Comparison of ENCODE assay signal across 2 cellular contexts in the genomic region with DNA sequence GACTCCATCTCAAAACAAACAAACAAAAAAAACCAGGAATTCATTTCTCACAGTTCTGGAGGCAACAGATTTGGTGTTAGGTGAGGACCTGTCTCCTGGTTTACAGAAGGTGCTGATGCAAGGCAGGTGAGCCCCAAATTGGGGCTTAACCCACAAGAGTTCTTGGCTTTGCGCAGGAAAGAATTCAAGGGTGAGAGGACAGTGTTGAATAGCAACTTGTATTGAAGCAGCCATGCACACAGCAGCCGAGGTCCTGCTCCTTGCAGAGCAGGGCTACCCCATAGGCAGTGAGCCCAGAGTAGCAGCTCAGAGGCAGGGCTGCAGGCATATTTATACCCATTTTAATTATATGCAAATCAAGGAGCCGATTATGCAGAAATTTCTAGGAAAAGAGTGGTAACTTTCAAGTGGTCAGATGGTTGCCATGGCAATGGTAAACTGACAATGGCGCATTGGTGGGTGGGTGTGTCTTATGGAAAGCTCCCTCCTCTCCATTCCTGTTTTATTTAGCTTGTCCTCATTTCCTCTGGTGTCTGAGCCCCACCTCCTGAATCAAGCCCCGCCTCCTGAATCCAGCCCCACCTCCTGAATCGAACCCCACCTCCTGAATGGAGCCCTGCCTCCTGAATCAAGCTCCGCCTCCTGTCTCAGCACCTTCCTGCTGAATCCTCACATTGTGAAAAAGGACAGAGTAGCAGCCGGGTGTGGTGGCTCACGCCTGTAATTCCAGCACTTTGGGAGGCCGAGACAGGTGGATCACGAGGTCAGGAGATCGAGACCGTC.
TF ChIP-seq lines count a peak whose summit lies in the region.

No MANE protein-coding gene starts in this region.

TF ChIP-seq in SK-N-SH, 30 proteins besides CTCF, POLR2A, EP300 and RAD21 (continued from another document):
- TF ChIP-seq, protein P1, sequence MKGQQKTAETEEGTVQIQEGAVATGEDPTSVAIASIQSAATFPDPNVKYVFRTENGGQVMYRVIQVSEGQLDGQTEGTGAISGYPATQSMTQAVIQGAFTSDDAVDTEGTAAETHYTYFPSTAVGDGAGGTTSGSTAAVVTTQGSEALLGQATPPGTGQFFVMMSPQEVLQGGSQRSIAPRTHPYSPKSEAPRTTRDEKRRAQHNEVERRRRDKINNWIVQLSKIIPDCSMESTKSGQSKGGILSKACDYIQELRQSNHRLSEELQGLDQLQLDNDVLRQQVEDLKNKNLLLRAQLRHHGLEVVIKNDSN (IDR thresholded peaks at IDR 0.05; ENCODE audit: borderline replicate concordance, low read depth) = no peak
- TF ChIP-seq NFIC (IDR thresholded peaks at IDR 0.05; ENCODE audit: borderline replicate concordance) = no peak
- TF ChIP-seq JUND (IDR thresholded peaks at IDR 0.05) = no peak

TF ChIP-seq in SK-N-SH treated with all-trans-retinoic acid at 6 μM for 48 hours, 23 proteins besides CTCF, POLR2A, EP300 and RAD21 (continued from another document):
- TF ChIP-seq PPARA (CRISPR knock-in tag; IDR thresholded peaks at IDR 0.05; ENCODE audit: borderline replicate concordance) (no peak), CSDC2 (CRISPR knock-in tag; IDR thresholded peaks at IDR 0.05) (no peak), BACH2 (CRISPR knock-in tag; IDR thresholded peaks at IDR 0.05; ENCODE audit: borderline replicate concordance) (no peak), SNAI2 (CRISPR knock-in tag; IDR thresholded peaks at IDR 0.05) (no peak), ZFP30 (CRISPR knock-in tag; IDR thresholded peaks at IDR 0.05) (no peak), RARB (CRISPR knock-in tag; IDR thresholded peaks at IDR 0.05) (no peak), ISL1 (CRISPR knock-in tag; IDR thresholded peaks at IDR 0.05) (no peak), ZNF70 (CRISPR knock-in tag; IDR thresholded peaks at IDR 0.05) (no peak), OSR1 (CRISPR knock-in tag; IDR thresholded peaks at IDR 0.05) (no peak), ARNTL (CRISPR knock-in tag; IDR thresholded peaks at IDR 0.05; ENCODE audit: borderline replicate concordance, low read depth) (no peak), TOX (CRISPR knock-in tag; IDR thresholded peaks at IDR 0.05; ENCODE audit: borderline replicate concordance) (no peak), TCF4 (CRISPR knock-in tag; IDR thresholded peaks at IDR 0.05; ENCODE audit: borderline replicate concordance) (no peak), ZNF8 (CRISPR knock-in tag; IDR thresholded peaks at IDR 0.05) (no peak)
- TF ChIP-seq, protein P2, sequence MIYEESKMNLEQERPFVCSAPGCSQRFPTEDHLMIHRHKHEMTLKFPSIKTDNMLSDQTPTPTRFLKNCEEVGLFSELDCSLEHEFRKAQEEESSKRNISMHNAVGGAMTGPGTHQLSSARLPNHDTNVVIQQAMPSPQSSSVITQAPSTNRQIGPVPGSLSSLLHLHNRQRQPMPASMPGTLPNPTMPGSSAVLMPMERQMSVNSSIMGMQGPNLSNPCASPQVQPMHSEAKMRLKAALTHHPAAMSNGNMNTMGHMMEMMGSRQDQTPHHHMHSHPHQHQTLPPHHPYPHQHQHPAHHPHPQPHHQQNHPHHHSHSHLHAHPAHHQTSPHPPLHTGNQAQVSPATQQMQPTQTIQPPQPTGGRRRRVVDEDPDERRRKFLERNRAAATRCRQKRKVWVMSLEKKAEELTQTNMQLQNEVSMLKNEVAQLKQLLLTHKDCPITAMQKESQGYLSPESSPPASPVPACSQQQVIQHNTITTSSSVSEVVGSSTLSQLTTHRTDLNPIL (CRISPR knock-in tag; IDR thresholded peaks at IDR 0.05; ENCODE audit: low read depth) = no peak
- TF ChIP-seq, protein P3, sequence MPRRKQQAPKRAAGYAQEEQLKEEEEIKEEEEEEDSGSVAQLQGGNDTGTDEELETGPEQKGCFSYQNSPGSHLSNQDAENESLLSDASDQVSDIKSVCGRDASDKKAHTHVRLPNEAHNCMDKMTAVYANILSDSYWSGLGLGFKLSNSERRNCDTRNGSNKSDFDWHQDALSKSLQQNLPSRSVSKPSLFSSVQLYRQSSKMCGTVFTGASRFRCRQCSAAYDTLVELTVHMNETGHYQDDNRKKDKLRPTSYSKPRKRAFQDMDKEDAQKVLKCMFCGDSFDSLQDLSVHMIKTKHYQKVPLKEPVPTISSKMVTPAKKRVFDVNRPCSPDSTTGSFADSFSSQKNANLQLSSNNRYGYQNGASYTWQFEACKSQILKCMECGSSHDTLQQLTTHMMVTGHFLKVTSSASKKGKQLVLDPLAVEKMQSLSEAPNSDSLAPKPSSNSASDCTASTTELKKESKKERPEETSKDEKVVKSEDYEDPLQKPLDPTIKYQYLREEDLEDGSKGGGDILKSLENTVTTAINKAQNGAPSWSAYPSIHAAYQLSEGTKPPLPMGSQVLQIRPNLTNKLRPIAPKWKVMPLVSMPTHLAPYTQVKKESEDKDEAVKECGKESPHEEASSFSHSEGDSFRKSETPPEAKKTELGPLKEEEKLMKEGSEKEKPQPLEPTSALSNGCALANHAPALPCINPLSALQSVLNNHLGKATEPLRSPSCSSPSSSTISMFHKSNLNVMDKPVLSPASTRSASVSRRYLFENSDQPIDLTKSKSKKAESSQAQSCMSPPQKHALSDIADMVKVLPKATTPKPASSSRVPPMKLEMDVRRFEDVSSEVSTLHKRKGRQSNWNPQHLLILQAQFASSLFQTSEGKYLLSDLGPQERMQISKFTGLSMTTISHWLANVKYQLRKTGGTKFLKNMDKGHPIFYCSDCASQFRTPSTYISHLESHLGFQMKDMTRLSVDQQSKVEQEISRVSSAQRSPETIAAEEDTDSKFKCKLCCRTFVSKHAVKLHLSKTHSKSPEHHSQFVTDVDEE (CRISPR knock-in tag; IDR thresholded peaks at IDR 0.05) = no peak
- TF ChIP-seq, protein P4, sequence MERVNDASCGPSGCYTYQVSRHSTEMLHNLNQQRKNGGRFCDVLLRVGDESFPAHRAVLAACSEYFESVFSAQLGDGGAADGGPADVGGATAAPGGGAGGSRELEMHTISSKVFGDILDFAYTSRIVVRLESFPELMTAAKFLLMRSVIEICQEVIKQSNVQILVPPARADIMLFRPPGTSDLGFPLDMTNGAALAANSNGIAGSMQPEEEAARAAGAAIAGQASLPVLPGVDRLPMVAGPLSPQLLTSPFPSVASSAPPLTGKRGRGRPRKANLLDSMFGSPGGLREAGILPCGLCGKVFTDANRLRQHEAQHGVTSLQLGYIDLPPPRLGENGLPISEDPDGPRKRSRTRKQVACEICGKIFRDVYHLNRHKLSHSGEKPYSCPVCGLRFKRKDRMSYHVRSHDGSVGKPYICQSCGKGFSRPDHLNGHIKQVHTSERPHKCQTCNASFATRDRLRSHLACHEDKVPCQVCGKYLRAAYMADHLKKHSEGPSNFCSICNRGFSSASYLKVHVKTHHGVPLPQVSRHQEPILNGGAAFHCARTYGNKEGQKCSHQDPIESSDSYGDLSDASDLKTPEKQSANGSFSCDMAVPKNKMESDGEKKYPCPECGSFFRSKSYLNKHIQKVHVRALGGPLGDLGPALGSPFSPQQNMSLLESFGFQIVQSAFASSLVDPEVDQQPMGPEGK (CRISPR knock-in tag; IDR thresholded peaks at IDR 0.05; ENCODE audit: borderline replicate concordance) = no peak
- TF ChIP-seq, protein P5, sequence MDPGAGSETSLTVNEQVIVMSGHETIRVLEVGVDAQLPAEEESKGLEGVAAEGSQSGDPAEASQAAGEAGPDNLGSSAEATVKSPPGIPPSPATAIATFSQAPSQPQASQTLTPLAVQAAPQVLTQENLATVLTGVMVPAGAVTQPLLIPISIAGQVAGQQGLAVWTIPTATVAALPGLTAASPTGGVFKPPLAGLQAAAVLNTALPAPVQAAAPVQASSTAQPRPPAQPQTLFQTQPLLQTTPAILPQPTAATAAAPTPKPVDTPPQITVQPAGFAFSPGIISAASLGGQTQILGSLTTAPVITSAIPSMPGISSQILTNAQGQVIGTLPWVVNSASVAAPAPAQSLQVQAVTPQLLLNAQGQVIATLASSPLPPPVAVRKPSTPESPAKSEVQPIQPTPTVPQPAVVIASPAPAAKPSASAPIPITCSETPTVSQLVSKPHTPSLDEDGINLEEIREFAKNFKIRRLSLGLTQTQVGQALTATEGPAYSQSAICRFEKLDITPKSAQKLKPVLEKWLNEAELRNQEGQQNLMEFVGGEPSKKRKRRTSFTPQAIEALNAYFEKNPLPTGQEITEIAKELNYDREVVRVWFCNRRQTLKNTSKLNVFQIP (CRISPR knock-in tag; IDR thresholded peaks at IDR 0.05; ENCODE audit: borderline replicate concordance, low read depth) = no peak
